9 cellular contexts compared by ENCODE assay signal in genomic region chr11:72352859-72353551, GRCh38.
DNase-seq lines count a peak whose midpoint lies in the region; ATAC-seq and TF ChIP-seq lines count a peak whose summit lies in the region.
"Had no signal": no experiment of that assay in that cellular context is flagged by ENCODE, and none has a peak within 500 bp of the region (broad histone marks: within the 10 kb centered on the region; RNA-seq: fewer than 3 reads in every experiment).

No MANE protein-coding gene starts in this region.

- ATAC-seq in HG03521 (IDR thresholded peaks at IDR 0.05; ENCODE audit: unreplicated experiment), result peak; percentile 50
- ATAC-seq: Panc1 had no signal

- no peak overlapping the region for H3K27ac ChIP-seq in brain microvascular endothelial cell

- TF ChIP-seq CTCF in brain microvascular endothelial cell (IDR thresholded peaks at IDR 0.05; ENCODE audit: low read depth, low read length, missing control alignments) (peak; percentile 73), retinal pigment epithelial cell (conservative IDR thresholded peaks at IDR 0.05; ENCODE audit: low read depth, low read length) (peak; percentile 46)

- H3K36me3 ChIP-seq in brain microvascular endothelial cell (replicated peaks), result no peaks in the 10 kb centered on the region

- in situ Hi-C loops in brain microvascular endothelial cell (cut with HindIII; ENCODE audit: low pct_ligation_motif_present, low sequenced_read_pairs), result no loop called here

- H3K27me3 ChIP-seq in brain microvascular endothelial cell (replicated peaks), result no peaks in the 10 kb centered on the region

- H3K4me3 ChIP-seq in brain microvascular endothelial cell (ENCODE audit: low read depth, low read length), result no peak overlapping the region
- no peak overlapping the region for H3K4me3 ChIP-seq in retinal pigment epithelial cell (ENCODE audit: low read length)

- DNase-seq in ELR (ENCODE audit: low read depth) (peak; percentile 85), GM19240 (ENCODE audit: insufficient read length, low spot score) (peak; percentile 48), brain microvascular endothelial cell (peak; percentile 67), retinal pigment epithelial cell (ENCODE audit: low read depth) (no peak), SW480 (ENCODE audit: low spot score) (no peak), NCI-H510A (lab: John Stamatoyannopoulos, UW) (no peak), SW 1271 (lab: John Stamatoyannopoulos, UW) (no peak)

Comparison
In these comparisons a context has a peak if more than half of its experiments do, and no peak if none do; other contexts are left out.
1. DNase-seq: peak in ELR (single experiment), GM19240 (single experiment) and brain microvascular endothelial cell (single experiment); none in retinal pigment epithelial cell (single experiment), SW480 (single experiment), NCI-H510A (single experiment) and SW 1271 (0 of 2).